In the genomic region with DNA sequence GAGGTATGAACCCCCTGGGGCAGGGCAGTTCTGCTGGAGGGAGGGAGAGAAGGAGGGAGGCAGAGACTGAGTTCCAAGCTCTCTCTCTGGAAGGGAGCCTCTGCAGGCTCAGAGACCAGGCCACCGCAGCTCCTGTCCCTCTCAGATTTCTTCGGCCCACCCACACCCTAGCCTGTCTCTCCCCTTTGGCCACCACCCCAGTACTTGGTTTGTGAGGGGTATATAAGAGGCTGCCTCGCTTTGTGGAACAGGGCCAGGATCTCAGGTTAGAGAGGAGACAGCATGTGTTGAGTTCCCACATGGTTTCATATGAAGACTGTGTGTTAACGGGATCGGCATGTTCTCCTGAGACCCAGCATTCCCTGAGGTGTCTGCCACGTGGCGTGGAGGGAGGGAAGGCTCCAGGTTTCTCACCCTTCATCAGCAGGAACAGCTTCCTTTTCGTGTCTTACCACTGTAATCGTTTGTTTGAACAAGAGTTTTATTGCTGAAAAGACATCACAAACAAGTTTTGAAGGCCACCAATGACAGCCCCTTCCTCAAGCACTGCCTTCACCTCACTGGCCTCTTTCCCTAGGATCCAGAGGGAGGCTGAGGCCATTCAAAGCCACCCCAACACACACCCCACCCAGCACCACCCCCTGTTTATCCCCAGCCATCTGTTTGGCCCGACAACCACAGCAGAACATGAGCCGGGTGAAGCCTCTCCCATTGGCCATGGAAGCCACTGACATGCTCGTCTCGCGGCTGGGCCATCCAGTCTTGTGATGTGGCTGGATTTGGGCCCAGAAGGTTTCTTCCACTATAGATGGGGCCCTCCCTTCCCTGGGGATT, we compare ENCODE assay signal across 1 cellular context.
TF ChIP-seq lines count a peak whose summit lies in the region.

No MANE protein-coding gene starts in this region.

TF ChIP-seq in K562, 482 proteins besides CTCF, POLR2A, EP300 and RAD21 (continued from another document and continues in another):
- TF ChIP-seq POLR3A (IDR thresholded peaks at IDR 0.05; ENCODE audit: borderline replicate concordance, extremely low read depth, insufficient read depth, insufficient read length) = no peak
- no peak for TF ChIP-seq HIVEP1 (CRISPR knock-in tag; IDR thresholded peaks at IDR 0.05)
- peak; percentile 12; the same call in 1 of the 2 replicates for TF ChIP-seq BCL6 (CRISPR knock-in tag; IDR thresholded peaks at IDR 0.05)
- no peak for TF ChIP-seq ZNF212 (CRISPR knock-in tag; IDR thresholded peaks at IDR 0.05)
- TF ChIP-seq MTF1 (CRISPR knock-in tag; IDR thresholded peaks at IDR 0.05; ENCODE audit: borderline replicate concordance) = no peak
- no peak for TF ChIP-seq ZBTB1 (CRISPR knock-in tag; IDR thresholded peaks at IDR 0.05; ENCODE audit: borderline replicate concordance, low read depth)
- TF ChIP-seq RAD51 (IDR thresholded peaks at IDR 0.05; ENCODE audit: borderline replicate concordance, low read depth) = no peak
- no peak for TF ChIP-seq ZNF143 (CRISPR knock-in tag; IDR thresholded peaks at IDR 0.05)
- no peak; a peak in 2 of 4 replicates for TF ChIP-seq HDAC1 (IDR thresholded peaks at IDR 0.05)
- TF ChIP-seq OTX1 (CRISPR knock-in tag; IDR thresholded peaks at IDR 0.05) = no peak
- TF ChIP-seq CREB1 (IDR thresholded peaks at IDR 0.05) = no peak
- no peak for TF ChIP-seq CREB1 (CRISPR knock-in tag; IDR thresholded peaks at IDR 0.05)
- TF ChIP-seq TAF9B (IDR thresholded peaks at IDR 0.05; ENCODE audit: partially characterized antibody) = no peak
- TF ChIP-seq, protein P1, sequence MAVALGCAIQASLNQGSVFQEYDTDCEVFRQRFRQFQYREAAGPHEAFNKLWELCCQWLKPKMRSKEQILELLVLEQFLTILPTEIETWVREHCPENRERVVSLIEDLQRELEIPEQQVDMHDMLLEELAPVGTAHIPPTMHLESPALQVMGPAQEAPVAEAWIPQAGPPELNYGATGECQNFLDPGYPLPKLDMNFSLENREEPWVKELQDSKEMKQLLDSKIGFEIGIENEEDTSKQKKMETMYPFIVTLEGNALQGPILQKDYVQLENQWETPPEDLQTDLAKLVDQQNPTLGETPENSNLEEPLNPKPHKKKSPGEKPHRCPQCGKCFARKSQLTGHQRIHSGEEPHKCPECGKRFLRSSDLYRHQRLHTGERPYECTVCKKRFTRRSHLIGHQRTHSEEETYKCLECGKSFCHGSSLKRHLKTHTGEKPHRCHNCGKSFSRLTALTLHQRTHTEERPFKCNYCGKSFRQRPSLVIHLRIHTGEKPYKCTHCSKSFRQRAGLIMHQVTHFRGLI (CRISPR knock-in tag; IDR thresholded peaks at IDR 0.05) = no peak
- no peak for TF ChIP-seq RBM25 (IDR thresholded peaks at IDR 0.05; ENCODE audit: low read depth, low read length, severe bottlenecking)
- TF ChIP-seq EHMT2 (IDR thresholded peaks at IDR 0.05) = peak; percentile 45; the same call in 1 of the 2 replicates
- TF ChIP-seq MYC (IDR thresholded peaks at IDR 0.05; ENCODE audit: low read depth, low read length) = peak; percentile 64; the same call in 1 of the 2 replicates
- TF ChIP-seq MYC (CRISPR knock-in tag; IDR thresholded peaks at IDR 0.05; ENCODE audit: borderline replicate concordance, low read depth) = peak; percentile 75; the same call in 1 of the 2 replicates
- TF ChIP-seq, protein P2, sequence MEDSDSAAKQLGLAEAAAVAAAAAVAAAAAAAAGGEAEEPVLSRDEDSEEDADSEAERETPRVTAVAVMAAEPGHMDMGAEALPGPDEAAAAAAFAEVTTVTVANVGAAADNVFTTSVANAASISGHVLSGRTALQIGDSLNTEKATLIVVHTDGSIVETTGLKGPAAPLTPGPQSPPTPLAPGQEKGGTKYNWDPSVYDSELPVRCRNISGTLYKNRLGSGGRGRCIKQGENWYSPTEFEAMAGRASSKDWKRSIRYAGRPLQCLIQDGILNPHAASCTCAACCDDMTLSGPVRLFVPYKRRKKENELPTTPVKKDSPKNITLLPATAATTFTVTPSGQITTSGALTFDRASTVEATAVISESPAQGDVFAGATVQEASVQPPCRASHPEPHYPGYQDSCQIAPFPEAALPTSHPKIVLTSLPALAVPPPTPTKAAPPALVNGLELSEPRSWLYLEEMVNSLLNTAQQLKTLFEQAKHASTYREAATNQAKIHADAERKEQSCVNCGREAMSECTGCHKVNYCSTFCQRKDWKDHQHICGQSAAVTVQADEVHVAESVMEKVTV (CRISPR knock-in tag; IDR thresholded peaks at IDR 0.05) = 0 out of 2 replicates have a peak, but pooled peaks have one; percentile 19
- peak; percentile 58; the same call in 1 of the 2 replicates for TF ChIP-seq ZNF324 (CRISPR knock-in tag; IDR thresholded peaks at IDR 0.05)
- no peak for TF ChIP-seq ZNF174 (CRISPR knock-in tag; IDR thresholded peaks at IDR 0.05)
- no peak for TF ChIP-seq EP400 (IDR thresholded peaks at IDR 0.05)
- TF ChIP-seq SRSF1 (IDR thresholded peaks at IDR 0.05; ENCODE audit: low read depth, low read length) = no peak
- TF ChIP-seq ZNF584 (CRISPR knock-in tag; IDR thresholded peaks at IDR 0.05; ENCODE audit: low read depth) = peak; percentile 90; the same call in 1 of the 2 replicates
- no peak for TF ChIP-seq KLF16 (IDR thresholded peaks at IDR 0.05)
- TF ChIP-seq, protein P3, sequence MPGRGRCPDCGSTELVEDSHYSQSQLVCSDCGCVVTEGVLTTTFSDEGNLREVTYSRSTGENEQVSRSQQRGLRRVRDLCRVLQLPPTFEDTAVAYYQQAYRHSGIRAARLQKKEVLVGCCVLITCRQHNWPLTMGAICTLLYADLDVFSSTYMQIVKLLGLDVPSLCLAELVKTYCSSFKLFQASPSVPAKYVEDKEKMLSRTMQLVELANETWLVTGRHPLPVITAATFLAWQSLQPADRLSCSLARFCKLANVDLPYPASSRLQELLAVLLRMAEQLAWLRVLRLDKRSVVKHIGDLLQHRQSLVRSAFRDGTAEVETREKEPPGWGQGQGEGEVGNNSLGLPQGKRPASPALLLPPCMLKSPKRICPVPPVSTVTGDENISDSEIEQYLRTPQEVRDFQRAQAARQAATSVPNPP (IDR thresholded peaks at IDR 0.05; ENCODE audit: borderline replicate concordance, insufficient read depth, insufficient read length) = no peak
- TF ChIP-seq, protein P4, sequence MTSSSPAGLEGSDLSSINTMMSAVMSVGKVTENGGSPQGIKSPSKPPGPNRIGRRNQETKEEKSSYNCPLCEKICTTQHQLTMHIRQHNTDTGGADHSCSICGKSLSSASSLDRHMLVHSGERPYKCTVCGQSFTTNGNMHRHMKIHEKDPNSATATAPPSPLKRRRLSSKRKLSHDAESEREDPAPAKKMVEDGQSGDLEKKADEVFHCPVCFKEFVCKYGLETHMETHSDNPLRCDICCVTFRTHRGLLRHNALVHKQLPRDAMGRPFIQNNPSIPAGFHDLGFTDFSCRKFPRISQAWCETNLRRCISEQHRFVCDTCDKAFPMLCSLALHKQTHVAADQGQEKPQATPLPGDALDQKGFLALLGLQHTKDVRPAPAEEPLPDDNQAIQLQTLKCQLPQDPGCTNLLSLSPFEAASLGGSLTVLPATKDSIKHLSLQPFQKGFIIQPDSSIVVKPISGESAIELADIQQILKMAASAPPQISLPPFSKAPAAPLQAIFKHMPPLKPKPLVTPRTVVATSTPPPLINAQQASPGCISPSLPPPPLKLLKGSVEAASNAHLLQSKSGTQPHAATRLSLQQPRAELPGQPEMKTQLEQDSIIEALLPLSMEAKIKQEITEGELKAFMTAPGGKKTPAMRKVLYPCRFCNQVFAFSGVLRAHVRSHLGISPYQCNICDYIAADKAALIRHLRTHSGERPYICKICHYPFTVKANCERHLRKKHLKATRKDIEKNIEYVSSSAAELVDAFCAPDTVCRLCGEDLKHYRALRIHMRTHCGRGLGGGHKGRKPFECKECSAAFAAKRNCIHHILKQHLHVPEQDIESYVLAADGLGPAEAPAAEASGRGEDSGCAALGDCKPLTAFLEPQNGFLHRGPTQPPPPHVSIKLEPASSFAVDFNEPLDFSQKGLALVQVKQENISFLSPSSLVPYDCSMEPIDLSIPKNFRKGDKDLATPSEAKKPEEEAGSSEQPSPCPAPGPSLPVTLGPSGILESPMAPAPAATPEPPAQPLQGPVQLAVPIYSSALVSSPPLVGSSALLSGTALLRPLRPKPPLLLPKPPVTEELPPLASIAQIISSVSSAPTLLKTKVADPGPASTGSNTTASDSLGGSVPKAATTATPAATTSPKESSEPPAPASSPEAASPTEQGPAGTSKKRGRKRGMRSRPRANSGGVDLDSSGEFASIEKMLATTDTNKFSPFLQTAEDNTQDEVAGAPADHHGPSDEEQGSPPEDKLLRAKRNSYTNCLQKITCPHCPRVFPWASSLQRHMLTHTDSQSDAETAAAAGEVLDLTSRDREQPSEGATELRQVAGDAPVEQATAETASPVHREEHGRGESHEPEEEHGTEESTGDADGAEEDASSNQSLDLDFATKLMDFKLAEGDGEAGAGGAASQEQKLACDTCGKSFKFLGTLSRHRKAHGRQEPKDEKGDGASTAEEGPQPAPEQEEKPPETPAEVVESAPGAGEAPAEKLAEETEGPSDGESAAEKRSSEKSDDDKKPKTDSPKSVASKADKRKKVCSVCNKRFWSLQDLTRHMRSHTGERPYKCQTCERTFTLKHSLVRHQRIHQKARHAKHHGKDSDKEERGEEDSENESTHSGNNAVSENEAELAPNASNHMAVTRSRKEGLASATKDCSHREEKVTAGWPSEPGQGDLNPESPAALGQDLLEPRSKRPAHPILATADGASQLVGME (CRISPR knock-in tag; IDR thresholded peaks at IDR 0.05) = 0 out of 2 replicates have a peak, but pooled peaks have one; percentile 46
- TF ChIP-seq PYGO2 (tag; IDR thresholded peaks at IDR 0.05) = no peak
- TF ChIP-seq, protein P5, sequence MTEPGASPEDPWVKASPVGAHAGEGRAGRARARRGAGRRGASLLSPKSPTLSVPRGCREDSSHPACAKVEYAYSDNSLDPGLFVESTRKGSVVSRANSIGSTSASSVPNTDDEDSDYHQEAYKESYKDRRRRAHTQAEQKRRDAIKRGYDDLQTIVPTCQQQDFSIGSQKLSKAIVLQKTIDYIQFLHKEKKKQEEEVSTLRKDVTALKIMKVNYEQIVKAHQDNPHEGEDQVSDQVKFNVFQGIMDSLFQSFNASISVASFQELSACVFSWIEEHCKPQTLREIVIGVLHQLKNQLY (CRISPR knock-in tag; conservative IDR thresholded peaks at IDR 0.05) = no peak
- TF ChIP-seq ARNT (IDR thresholded peaks at IDR 0.05) = peak in 1 of 2 experiments; percentile 38; a peak in 1 of 4 replicates
- TF ChIP-seq NBN (IDR thresholded peaks at IDR 0.05; ENCODE audit: low read depth) = no peak
- TF ChIP-seq, protein P6, sequence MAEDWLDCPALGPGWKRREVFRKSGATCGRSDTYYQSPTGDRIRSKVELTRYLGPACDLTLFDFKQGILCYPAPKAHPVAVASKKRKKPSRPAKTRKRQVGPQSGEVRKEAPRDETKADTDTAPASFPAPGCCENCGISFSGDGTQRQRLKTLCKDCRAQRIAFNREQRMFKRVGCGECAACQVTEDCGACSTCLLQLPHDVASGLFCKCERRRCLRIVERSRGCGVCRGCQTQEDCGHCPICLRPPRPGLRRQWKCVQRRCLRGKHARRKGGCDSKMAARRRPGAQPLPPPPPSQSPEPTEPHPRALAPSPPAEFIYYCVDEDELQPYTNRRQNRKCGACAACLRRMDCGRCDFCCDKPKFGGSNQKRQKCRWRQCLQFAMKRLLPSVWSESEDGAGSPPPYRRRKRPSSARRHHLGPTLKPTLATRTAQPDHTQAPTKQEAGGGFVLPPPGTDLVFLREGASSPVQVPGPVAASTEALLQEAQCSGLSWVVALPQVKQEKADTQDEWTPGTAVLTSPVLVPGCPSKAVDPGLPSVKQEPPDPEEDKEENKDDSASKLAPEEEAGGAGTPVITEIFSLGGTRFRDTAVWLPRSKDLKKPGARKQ (CRISPR knock-in tag; IDR thresholded peaks at IDR 0.05) = no peak
- no peak for TF ChIP-seq ETV6 (IDR thresholded peaks at IDR 0.05; ENCODE audit: borderline replicate concordance in 1 of 2, low read depth in 2 of 2, low read length in 1 of 2)
- TF ChIP-seq ETV6 (CRISPR knock-in tag; IDR thresholded peaks at IDR 0.05; ENCODE audit: borderline replicate concordance) = no peak
- TF ChIP-seq, protein P7, sequence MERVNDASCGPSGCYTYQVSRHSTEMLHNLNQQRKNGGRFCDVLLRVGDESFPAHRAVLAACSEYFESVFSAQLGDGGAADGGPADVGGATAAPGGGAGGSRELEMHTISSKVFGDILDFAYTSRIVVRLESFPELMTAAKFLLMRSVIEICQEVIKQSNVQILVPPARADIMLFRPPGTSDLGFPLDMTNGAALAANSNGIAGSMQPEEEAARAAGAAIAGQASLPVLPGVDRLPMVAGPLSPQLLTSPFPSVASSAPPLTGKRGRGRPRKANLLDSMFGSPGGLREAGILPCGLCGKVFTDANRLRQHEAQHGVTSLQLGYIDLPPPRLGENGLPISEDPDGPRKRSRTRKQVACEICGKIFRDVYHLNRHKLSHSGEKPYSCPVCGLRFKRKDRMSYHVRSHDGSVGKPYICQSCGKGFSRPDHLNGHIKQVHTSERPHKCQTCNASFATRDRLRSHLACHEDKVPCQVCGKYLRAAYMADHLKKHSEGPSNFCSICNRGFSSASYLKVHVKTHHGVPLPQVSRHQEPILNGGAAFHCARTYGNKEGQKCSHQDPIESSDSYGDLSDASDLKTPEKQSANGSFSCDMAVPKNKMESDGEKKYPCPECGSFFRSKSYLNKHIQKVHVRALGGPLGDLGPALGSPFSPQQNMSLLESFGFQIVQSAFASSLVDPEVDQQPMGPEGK (CRISPR knock-in tag; IDR thresholded peaks at IDR 0.05; ENCODE audit: borderline replicate concordance) = no peak; the same call in 1 of the 2 replicates
- TF ChIP-seq MTA3 (IDR thresholded peaks at IDR 0.05; ENCODE audit: borderline replicate concordance) = peak; percentile 18; the same call in 1 of the 2 replicates
- TF ChIP-seq POLR2AphosphoS2 (IDR thresholded peaks at IDR 0.05; ENCODE audit: low read length) = no peak
- no peak for TF ChIP-seq ZFPM2 (CRISPR knock-in tag; IDR thresholded peaks at IDR 0.05)
- no peak for TF ChIP-seq KAT7 (CRISPR knock-in tag; IDR thresholded peaks at IDR 0.05; ENCODE audit: borderline replicate concordance)
- TF ChIP-seq NFIX (CRISPR knock-in tag; IDR thresholded peaks at IDR 0.05; ENCODE audit: low read depth) = no peak
- TF ChIP-seq GATAD2A (IDR thresholded peaks at IDR 0.05) = peak; percentile 90
- TF ChIP-seq, protein P8, sequence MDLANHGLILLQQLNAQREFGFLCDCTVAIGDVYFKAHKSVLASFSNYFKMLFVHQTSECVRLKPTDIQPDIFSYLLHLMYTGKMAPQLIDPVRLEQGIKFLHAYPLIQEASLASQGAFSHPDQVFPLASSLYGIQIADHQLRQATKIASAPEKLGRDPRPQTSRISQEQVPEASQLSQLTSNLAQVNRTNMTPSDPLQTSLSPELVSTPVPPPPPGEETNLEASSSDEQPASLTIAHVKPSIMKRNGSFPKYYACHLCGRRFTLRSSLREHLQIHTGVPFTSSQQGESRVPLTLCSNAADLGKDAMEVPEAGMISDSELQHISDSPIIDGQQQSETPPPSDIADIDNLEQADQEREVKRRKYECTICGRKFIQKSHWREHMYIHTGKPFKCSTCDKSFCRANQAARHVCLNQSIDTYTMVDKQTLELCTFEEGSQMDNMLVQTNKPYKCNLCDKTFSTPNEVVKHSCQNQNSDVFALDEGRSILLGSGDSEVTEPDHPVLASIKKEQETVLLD (IDR thresholded peaks at IDR 0.05) = peak; percentile 47; the same call in 1 of the 2 replicates
- no peak for TF ChIP-seq YBX1 (IDR thresholded peaks at IDR 0.05)
- TF ChIP-seq CBX2 (IDR thresholded peaks at IDR 0.05; ENCODE audit: insufficient read depth, low read length, poor library complexity, severe bottlenecking) = no peak
- no peak for TF ChIP-seq XRCC4 (IDR thresholded peaks at IDR 0.05; ENCODE audit: extremely low read depth, insufficient read depth, insufficient read length)
- no peak for TF ChIP-seq NONO (IDR thresholded peaks at IDR 0.05; ENCODE audit: low read depth in 2 of 2, low read length in 1 of 2)
- no peak for TF ChIP-seq SREBF1 (IDR thresholded peaks at IDR 0.05; ENCODE audit: borderline replicate concordance, low read depth, low read length)
- TF ChIP-seq POLR2AphosphoS5 (IDR thresholded peaks at IDR 0.05; ENCODE audit: control insufficient read depth, insufficient read depth, low read depth, low read length) = peak; percentile 65; the same call in 1 of the 2 replicates
